Comparison of ENCODE assay signal across 20 cellular contexts in genomic region chr9:77392328-77392727, GRCh38.
DNase-seq lines count a peak whose midpoint lies in the region; ATAC-seq and TF ChIP-seq lines count a peak whose summit lies in the region.
"Had no signal": no experiment of that assay in that cellular context is flagged by ENCODE, and none has a peak within 500 bp of the region (broad histone marks: within the 10 kb centered on the region; RNA-seq: fewer than 3 reads in every experiment).

No MANE protein-coding gene starts in this region.

- H3K4me1 ChIP-seq in HEK293 (ENCODE audit: control insufficient read depth, insufficient read depth, low read length) = no peaks in the 10 kb centered on the region
- H3K4me1 ChIP-seq in hepatocyte (ENCODE audit: insufficient read depth) = no peaks in the 10 kb centered on the region
- H3K4me1 ChIP-seq in mucosa of rectum (ENCODE audit: control insufficient read depth in 2 of 2, insufficient read depth in 2 of 2, low read length in 2 of 2) = peaks cover 0 to 9% of the 10 kb centered on the region in 2 donors
- H3K4me1 ChIP-seq in thyroid gland = no peaks in the 10 kb centered on the region
- H3K4me1 ChIP-seq: BE2C, HAP-1 had no signal

- no peaks in the 10 kb centered on the region for H3K27me3 ChIP-seq in hepatocyte
- no peaks in the 10 kb centered on the region for H3K27me3 ChIP-seq in mucosa of rectum (ENCODE audit: control insufficient read depth in 2 of 2, insufficient read depth in 2 of 2, low read length in 2 of 2)
- H3K27me3 ChIP-seq in thyroid gland = no peaks in the 10 kb centered on the region
- H3K27me3 ChIP-seq: BE2C had no signal

- peak overlapping the region in 1 of 2 donors; percentile 12 for H3K9ac ChIP-seq in mucosa of rectum (ENCODE audit: low read depth in 1 of 2, low read length in 2 of 2)

- POLR2A ChIA-PET in HEK293 (lab: Yijun Ruan, JAX) = no interaction called here

- CTCF ChIA-PET in HEK293 (lab: Yijun Ruan, JAX) = interaction anchor here (0.9 kb wide), 1 partner anchor 15 kb away, joined by 3 read pairs; no protein-coding TSS in a partner anchor

- no peaks in the 10 kb centered on the region for H4K20me1 ChIP-seq in hepatocyte (ENCODE audit: insufficient read depth, poor library complexity, severe bottlenecking)

- peaks cover 0 to 4% of the 10 kb centered on the region in 2 experiments; a peak in 1 of 3 replicates for H3K36me3 ChIP-seq in HEK293 (ENCODE audit: control insufficient read depth in 2 of 2, insufficient read depth in 1 of 2, low read length in 2 of 2)
- H3K36me3 ChIP-seq in hepatocyte (replicated peaks; ENCODE audit: insufficient read depth, low read depth) = no peaks in the 10 kb centered on the region
- H3K36me3 ChIP-seq in mucosa of rectum (ENCODE audit: control insufficient read depth in 2 of 2, insufficient read depth in 2 of 2, low read length in 2 of 2) = peaks cover 0 to 3% of the 10 kb centered on the region in 2 donors
- no peaks in the 10 kb centered on the region for H3K36me3 ChIP-seq in thyroid gland
- H3K36me3 ChIP-seq: BE2C, HAP-1 had no signal

- H3K27ac ChIP-seq in HEK293 (ENCODE audit: extremely low read depth, low read depth, low read length) = no peak overlapping the region
- peak overlapping the region; percentile 76 for H3K27ac ChIP-seq in hepatocyte
- peak overlapping the region; percentile 35 to 75 for H3K27ac ChIP-seq in mucosa of rectum (ENCODE audit: low read depth in 2 of 2, low read length in 2 of 2)
- no peak overlapping the region for H3K27ac ChIP-seq in thyroid gland

- ATAC-seq in GM21526 (IDR thresholded peaks at IDR 0.05; ENCODE audit: low FRiP score, unreplicated experiment) = no peak
- ATAC-seq: GM12878 had no signal

- no peak overlapping the region for H3K4me3 ChIP-seq in HEK293 (ENCODE audit: low read depth, low read length)
- H3K4me3 ChIP-seq in hepatocyte = no peak overlapping the region
- H3K4me3 ChIP-seq in mucosa of rectum (ENCODE audit: low read length in 2 of 2) = peak overlapping the region in 1 of 2 donors; percentile 47
- no peak overlapping the region for H3K4me3 ChIP-seq in thyroid gland (replicated peaks in 1 of 3)
- H3K4me3 ChIP-seq: GM12878, HAP-1 had no signal

- no peaks in the 10 kb centered on the region for H3K79me2 ChIP-seq in hepatocyte

- H3K9me3 ChIP-seq in HEK293 (ENCODE audit: control insufficient read depth, insufficient read depth, low read depth, low read length) (no peaks in the 10 kb centered on the region), hepatocyte (ENCODE audit: low read depth) (no peaks in the 10 kb centered on the region), mucosa of rectum (ENCODE audit: control insufficient read depth in 2 of 2, low read length in 2 of 2) (no peaks in the 10 kb centered on the region), thyroid gland (no peaks in the 10 kb centered on the region)
- H3K9me3 ChIP-seq: BE2C, HAP-1 had no signal

- TF ChIP-seq POLR2A in thyroid gland (IDR thresholded peaks at IDR 0.05) = no peak

- TF ChIP-seq CTCF in HEK293 (tag by site-specific recombination; IDR thresholded peaks at IDR 0.05) (no peak), hepatocyte (IDR thresholded peaks at IDR 0.05; ENCODE audit: poor library complexity) (no peak), thyroid gland (IDR thresholded peaks at IDR 0.05) (no peak)

- DNase-seq in LoVo (ENCODE audit: low spot score) (peak; percentile 5), hepatocyte (ENCODE audit: low spot score) (peak; percentile 37), thyroid gland (no peak), NOMO-1 treated with DMSO at 0.1 percent for 48 hours (lab: John Stamatoyannopoulos, UW; ENCODE audit: unreplicated experiment) (no peak)
- no peak for DNase-seq in stimulated activated CD4-positive, alpha-beta T cell treated with anti-CD3 and anti-CD28 coated beads, Interleukin-4, amount 100 ng/mL, for 1 hour
- DNase-seq: BE2C; C1 segment of cervical spinal cord; CD4-positive, CD25-positive, alpha-beta regulatory T cell; CD8-positive, alpha-beta memory T cell; COR-L47; DMS 273 treated with DMSO at 0.1 percent for 48 hours; DMS53; DND-41; EL; HFFc6 had no signal

- no peak overlapping the region for H3K4me2 ChIP-seq in hepatocyte

- intact Hi-C loops in thyroid gland (cut with DNase I) = no loop called here

- H3K9me2 ChIP-seq in hepatocyte (replicated peaks; ENCODE audit: insufficient read depth) = no peaks in the 10 kb centered on the region

- 62% methylated on average over 7 of the region's 7 CpGs for WGBS in hepatocyte (ENCODE audit: low lambda C conversion rate, missing lambda C conversion rate)
- WGBS in thyroid gland, 2 donors = 96 to 98% methylated on average over 7 of the region's 7 CpGs

- H2AFZ ChIP-seq in hepatocyte = no peak overlapping the region

TF ChIP-seq in HEK293, 187 proteins besides CTCF, POLR2A, EP300 and RAD21 (continues in another document):
- TF ChIP-seq ZNF843 (tag by site-specific recombination; IDR thresholded peaks at IDR 0.05) = peak; percentile 83
- 0 out of 2 replicates have a peak, but pooled peaks have one; percentile 52 for TF ChIP-seq OVOL3 (tag by site-specific recombination; IDR thresholded peaks at IDR 0.05)
- no peak for TF ChIP-seq ZSCAN4 (tag by site-specific recombination; IDR thresholded peaks at IDR 0.05)
- peak; percentile 89 for TF ChIP-seq PRDM6 (tag by site-specific recombination; IDR thresholded peaks at IDR 0.05)
- no peak for TF ChIP-seq YY1 (tag by site-specific recombination; IDR thresholded peaks at IDR 0.05)
- 0 out of 2 replicates have a peak, but pooled peaks have one; percentile 29 for TF ChIP-seq ZNF639 (tag by site-specific recombination; IDR thresholded peaks at IDR 0.05)
- no peak for TF ChIP-seq ZNF626 (tag by site-specific recombination; IDR thresholded peaks at IDR 0.05)
- no peak for TF ChIP-seq ZSCAN16 (tag by site-specific recombination; IDR thresholded peaks at IDR 0.05)
- peak; percentile 44; the same call in 1 of the 2 replicates for TF ChIP-seq BCL11A (tag by site-specific recombination; IDR thresholded peaks at IDR 0.05; ENCODE audit: low read depth)
- TF ChIP-seq ZNF654 (tag by site-specific recombination; IDR thresholded peaks at IDR 0.05; ENCODE audit: low read depth) = no peak
- 0 out of 2 replicates have a peak, but pooled peaks have one; percentile 35 for TF ChIP-seq TSHZ1 (tag by site-specific recombination; IDR thresholded peaks at IDR 0.05; ENCODE audit: borderline replicate concordance)

Comparison
In these comparisons a context has a peak if more than half of its experiments do, and no peak if none do; other contexts are left out.
1. H3K27ac ChIP-seq: peak in hepatocyte (single experiment) and mucosa of rectum (2 of 2); none in HEK293 (single experiment) and thyroid gland (0 of 3).
2. DNase-seq: peak in LoVo (single experiment) and hepatocyte (single experiment); none in thyroid gland (0 of 2), stimulated activated CD4-positive, alpha-beta T cell treated with anti-CD3 and anti-CD28 coated beads, Interleukin-4, amount 100 ng/mL, for 1 hour (single experiment) and NOMO-1 treated with DMSO at 0.1 percent for 48 hours (single experiment).